Comparison of ENCODE assay signal across 21 cellular contexts in genomic region chr16:58099956-58100300, GRCh38.
"Had no signal": no experiment of that assay in that cellular context is flagged by ENCODE, and none has a peak within 500 bp of the region (broad histone marks: within the 10 kb centered on the region; RNA-seq: fewer than 3 reads in every experiment).

No MANE protein-coding gene starts in this region.

- H3K4me1 ChIP-seq: gastrocnemius medialis, suprapubic skin had no signal

- H3K9me3 ChIP-seq: gastrocnemius medialis, right atrium auricular region, spleen, suprapubic skin, tibial nerve had no signal

- H3K4me3 ChIP-seq: gastrocnemius medialis, right atrium auricular region, spleen, suprapubic skin, tibial nerve had no signal

- H3K27ac ChIP-seq: gastrocnemius medialis, right atrium auricular region, spleen, suprapubic skin, tibial nerve had no signal

- H3K27me3 ChIP-seq: gastrocnemius medialis, right atrium auricular region, suprapubic skin, tibial nerve had no signal

- DNase-seq: activated CD4-positive, alpha-beta memory T cell treated with anti-CD3 and anti-CD28 coated beads, Interleukin-2, amount 10 ng/mL, durations not matched to agents 7 days and 5 days; activated CD4-positive, alpha-beta T cell treated with anti-CD3 and anti-CD28 coated beads for 1 hour; activated CD4-positive, alpha-beta T cell treated with anti-CD3 and anti-CD28 coated beads, Interleukin-2, amount 10 ng/mL, durations not matched to agents 7 days and 5 days; activated CD8-positive, alpha-beta memory T cell treated with anti-CD3 and anti-CD28 coated beads, Interleukin-2, amount 10 ng/mL, durations not matched to agents 7 days and 5 days; activated T-cell treated with anti-CD3 and anti-CD28 coated beads, Interleukin-2, amount 50 U/mL, for 48 hours; aorta; cortex of kidney; effector memory CD8-positive, alpha-beta T cell; erythroblast; gastrocnemius medialis; glutamatergic neuron; islet precursor cell; left cardiac atrium; left ventricle myocardium superior; naive B cell; spleen; stimulated activated naive CD4-positive, alpha-beta T cell; T1000 had no signal

- H3K36me3 ChIP-seq: gastrocnemius medialis, right atrium auricular region, spleen, suprapubic skin, tibial nerve had no signal
